In the genomic region with DNA sequence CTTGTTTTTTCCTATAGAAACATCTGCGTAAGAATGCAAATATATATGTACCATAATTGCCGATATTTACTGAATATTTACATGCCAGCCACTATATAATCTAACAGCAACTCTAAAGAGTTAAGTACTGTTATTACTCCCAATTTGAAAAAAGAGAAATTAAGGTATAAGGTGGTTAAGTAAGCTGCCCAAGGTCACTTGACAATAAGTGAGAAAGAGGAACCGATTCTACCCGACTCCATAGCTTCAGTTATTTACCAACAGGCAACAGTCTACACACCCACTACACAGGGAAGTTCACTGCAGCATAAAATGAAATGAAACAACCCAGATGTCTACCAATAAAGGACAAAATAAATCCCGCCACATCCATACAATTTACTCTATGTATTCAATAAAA, we compare ENCODE assay signal across 8 cellular contexts. TPM values are rescaled to one million over a fixed set of nuclear protein-coding genes. Genes with fewer than 3 reads are reported as not detected.
DNase-seq lines count a peak whose midpoint lies in the region; ATAC-seq and TF ChIP-seq lines count a peak whose summit lies in the region.

No MANE protein-coding gene starts in this region.

- H3K27ac ChIP-seq in heart left ventricle (peak overlapping the region in 5 of 12 donors; percentile 87 to 98 (median 95)), HEK293 (ENCODE audit: extremely low read depth, low read depth, low read length) (peak overlapping the region; percentile 84; the same call in 1 of the 2 replicates), MM.1S (ENCODE audit: low read length) (peak overlapping the region; percentile 85; the same call in 1 of the 2 replicates), suprapubic skin (peak overlapping the region; percentile 90), gastroesophageal sphincter (peak overlapping the region in 2 of 4 donors; percentile 91 to 92)

- no peak for TF ChIP-seq POLR2A in heart left ventricle (IDR thresholded peaks at IDR 0.05)
- TF ChIP-seq POLR2A in suprapubic skin (IDR thresholded peaks at IDR 0.05) = no peak
- no peak for TF ChIP-seq POLR2A in gastroesophageal sphincter (IDR thresholded peaks at IDR 0.05)

- H3K9me3 ChIP-seq in heart left ventricle (peaks cover 0 to under 1% (median 0%) of the 10 kb centered on the region in 12 donors), HEK293 (ENCODE audit: control insufficient read depth, insufficient read depth, low read depth, low read length) (no peaks in the 10 kb centered on the region), MM.1S (replicated peaks; ENCODE audit: insufficient read depth, low read length) (no peaks in the 10 kb centered on the region), iPS-18c (ENCODE audit: control insufficient read depth, insufficient read depth, low read length) (no peaks in the 10 kb centered on the region), suprapubic skin (no peaks in the 10 kb centered on the region), gastroesophageal sphincter (no peaks in the 10 kb centered on the region)

- H3K4me3 Mint-ChIP-seq in activated CD8-positive, alpha-beta T cell treated with anti-CD3 and anti-CD28 coated beads, Interleukin-2, amount 10 ng/mL, durations not matched to agents 7 days and 5 days = peak overlapping the region; percentile 84

- POLR2A ChIA-PET in HEK293 (lab: Yijun Ruan, JAX) = interaction anchor here (1.0 to 2.3 kb wide), 2 partner anchors 10 to 290 kb away, joined by 3 to 14 read pairs; a partner anchor contains a TSS
- POLR2A ChIA-PET in activated CD8-positive, alpha-beta T cell treated with anti-CD3 and anti-CD28 coated beads, Interleukin-2, amount 10 ng/mL, durations not matched to agents 7 days and 5 days (lab: Charles Lee) = interaction anchor here (1.1 to 2.8 kb wide), 3 partner anchors 117 to 355 kb away, joined by 10 to 18 read pairs (median 11); a partner anchor contains a TSS

- TF ChIP-seq CTCF in heart left ventricle (IDR thresholded peaks at IDR 0.05) = no peak
- no peak for TF ChIP-seq CTCF in HEK293 (tag by site-specific recombination; IDR thresholded peaks at IDR 0.05)
- TF ChIP-seq CTCF in MM.1S (IDR thresholded peaks at IDR 0.05; ENCODE audit: low read length) = no peak
- TF ChIP-seq CTCF in suprapubic skin (IDR thresholded peaks at IDR 0.05) = no peak
- TF ChIP-seq CTCF in gastroesophageal sphincter (IDR thresholded peaks at IDR 0.05) = no peak

- H3K9ac ChIP-seq in MM.1S (ENCODE audit: low read length) = peak overlapping the region; percentile 78; the same call in 1 of the 2 replicates

- H3K4me1 Mint-ChIP-seq in activated CD8-positive, alpha-beta T cell treated with anti-CD3 and anti-CD28 coated beads, Interleukin-2, amount 10 ng/mL, durations not matched to agents 7 days and 5 days (ENCODE audit: low read depth) = peaks cover 31% of the 10 kb centered on the region

- H3K36me3 ChIP-seq in heart left ventricle (no peaks in the 10 kb centered on the region), HEK293 (ENCODE audit: control insufficient read depth in 2 of 2, insufficient read depth in 1 of 2, low read length in 2 of 2) (no peaks in the 10 kb centered on the region; a peak in 2 of 3 replicates), MM.1S (replicated peaks; ENCODE audit: insufficient read depth, low read length) (no peaks in the 10 kb centered on the region), suprapubic skin (no peaks in the 10 kb centered on the region), gastroesophageal sphincter (no peaks in the 10 kb centered on the region)

- H2AFZ ChIP-seq in MM.1S (ENCODE audit: low read length) = no peak overlapping the region

- DNase-seq in heart left ventricle (no peak), left cardiac atrium (no peak), MM.1S (peak; percentile 59), suprapubic skin (ENCODE audit: low spot score in 2 of 2) (no peak)
- DNase-seq in activated CD8-positive, alpha-beta T cell treated with anti-CD3 and anti-CD28 coated beads, Interleukin-2, amount 10 ng/mL, durations not matched to agents 7 days and 5 days = no peak

- H3K4me2 ChIP-seq in MM.1S (ENCODE audit: low read depth, low read length) = peak overlapping the region; percentile 63

- intact Hi-C loops in heart left ventricle (cut with DNase I) (loop anchor here in 9 of 10 donors (2.0 to 10.0 kb wide), 9 partner anchors 115 to 355 kb away; a partner anchor contains a TSS), left cardiac atrium (cut with DNase I) (loop anchor here in 1 of 2 donors (5.0 kb wide), 1 partner anchor 340 kb away; no protein-coding TSS in a partner anchor)

- no peaks in the 10 kb centered on the region for H3K27me3 ChIP-seq in heart left ventricle
- no peaks in the 10 kb centered on the region for H3K27me3 ChIP-seq in MM.1S (replicated peaks; ENCODE audit: insufficient read depth, low read length)
- no peaks in the 10 kb centered on the region for H3K27me3 ChIP-seq in suprapubic skin
- no peaks in the 10 kb centered on the region for H3K27me3 ChIP-seq in gastroesophageal sphincter

- peaks cover 58% of the 10 kb centered on the region for H3K79me2 ChIP-seq in MM.1S (ENCODE audit: low read length)

- CTCF ChIA-PET in HEK293 (lab: Yijun Ruan, JAX) = interaction anchor here (0.7 to 1.9 kb wide), 6 partner anchors 7 to 288 kb away, joined by 3 to 5 read pairs (median 4); no protein-coding TSS in a partner anchor
- CTCF ChIA-PET in activated CD8-positive, alpha-beta T cell treated with anti-CD3 and anti-CD28 coated beads, Interleukin-2, amount 10 ng/mL, durations not matched to agents 7 days and 5 days (lab: Charles Lee) = interaction anchor here (1.1 to 1.9 kb wide), 4 partner anchors 16 to 166 kb away, joined by 3 to 8 read pairs (median 4); no protein-coding TSS in a partner anchor

- ATAC-seq in heart left ventricle (no peak), left cardiac atrium (no peak), gastroesophageal sphincter (no peak)
- no peak for ATAC-seq in activated CD8-positive, alpha-beta T cell treated with anti-CD3 and anti-CD28 coated beads, Interleukin-2, amount 10 ng/mL, durations not matched to agents 7 days and 5 days

- H3K4me3 ChIP-seq in heart left ventricle (peak overlapping the region; percentile 55 to 88 (median 78)), HEK293 (ENCODE audit: low read depth, low read length) (peak overlapping the region; percentile 83), MM.1S (ENCODE audit: low read length) (peak overlapping the region; percentile 76), iPS-18c (ENCODE audit: insufficient read depth, low read depth, low read length) (peak overlapping the region; percentile 78), suprapubic skin (peak overlapping the region; percentile 75), gastroesophageal sphincter (peak overlapping the region in 1 of 2 donors; percentile 65)

- H3F3A ChIP-seq in MM.1S (ENCODE audit: insufficient read depth, low read length) = peaks cover 7% of the 10 kb centered on the region; the same call in 1 of the 2 replicates

- peaks cover 0 to 65% (median 20%) of the 10 kb centered on the region in 12 donors for H3K4me1 ChIP-seq in heart left ventricle
- H3K4me1 ChIP-seq in HEK293 (ENCODE audit: control insufficient read depth, insufficient read depth, low read length) = peaks cover 5% of the 10 kb centered on the region; the same call in 1 of the 2 replicates
- H3K4me1 ChIP-seq in MM.1S (ENCODE audit: low read length) = peaks cover 7% of the 10 kb centered on the region
- H3K4me1 ChIP-seq in suprapubic skin = peaks cover 27% of the 10 kb centered on the region
- peaks cover 0 to 42% (median 0%) of the 10 kb centered on the region in 3 donors for H3K4me1 ChIP-seq in gastroesophageal sphincter

- no peaks in the 10 kb centered on the region for H3K27me3 Mint-ChIP-seq in activated CD8-positive, alpha-beta T cell treated with anti-CD3 and anti-CD28 coated beads, Interleukin-2, amount 10 ng/mL, durations not matched to agents 7 days and 5 days (ENCODE audit: low read depth)

- H3K27ac Mint-ChIP-seq in activated CD8-positive, alpha-beta T cell treated with anti-CD3 and anti-CD28 coated beads, Interleukin-2, amount 10 ng/mL, durations not matched to agents 7 days and 5 days = peak overlapping the region; percentile 81

- H3K9me3 Mint-ChIP-seq in activated CD8-positive, alpha-beta T cell treated with anti-CD3 and anti-CD28 coated beads, Interleukin-2, amount 10 ng/mL, durations not matched to agents 7 days and 5 days (ENCODE audit: insufficient read depth) = peaks cover 6% of the 10 kb centered on the region

- no peaks in the 10 kb centered on the region for H3K9me2 ChIP-seq in MM.1S (replicated peaks; ENCODE audit: insufficient read depth, low read length)

- peaks cover 9% of the 10 kb centered on the region for H3K36me3 Mint-ChIP-seq in activated CD8-positive, alpha-beta T cell treated with anti-CD3 and anti-CD28 coated beads, Interleukin-2, amount 10 ng/mL, durations not matched to agents 7 days and 5 days (ENCODE audit: low read depth)

- WGBS in heart left ventricle, 4 donors = 17 to 30% (median 25%) methylated on average over 5 of the region's 5 CpGs
- WGBS in suprapubic skin = 18% methylated on average over 5 of the region's 5 CpGs
- WGBS in gastroesophageal sphincter (ENCODE audit: low coverage in 1 of 2), 2 donors = 22 to 31% methylated on average over 5 of the region's 5 CpGs

- no peak for TF ChIP-seq EP300 in suprapubic skin (IDR thresholded peaks at IDR 0.05)
- no peak for TF ChIP-seq EP300 in gastroesophageal sphincter (IDR thresholded peaks at IDR 0.05)

- H4K20me1 ChIP-seq in MM.1S (ENCODE audit: insufficient read depth, low read length) = no peaks in the 10 kb centered on the region

TF ChIP-seq in HEK293, 187 proteins besides CTCF, POLR2A, EP300 and RAD21 (continues in another document):
- TF ChIP-seq MYNN (tag by site-specific recombination; IDR thresholded peaks at IDR 0.05; ENCODE audit: borderline replicate concordance) (no peak), ZNF433 (tag by site-specific recombination; IDR thresholded peaks at IDR 0.05; ENCODE audit: low read depth) (no peak), ZNF510 (tag by site-specific recombination; IDR thresholded peaks at IDR 0.05; ENCODE audit: insufficient replicate concordance) (no peak)

RNA-seq across cellular contexts. Expression of a gene that starts 1.1 kb away (rescaled TPM):
- total RNA-seq in heart left ventricle (10 to 100 TPM in 2 of 9 donors, 1 to 10 TPM in 7; 4.1 to 22.0 (median 7.1) TPM), left cardiac atrium (1 to 10 TPM; 7.1 to 9.1 TPM), suprapubic skin (10 to 100 TPM; 23.7 to 28.6 (median 27.2) TPM), gastroesophageal sphincter (10 to 100 TPM; 15.3 to 32.2 (median 17.5) TPM)
- 1 to 10 TPM; 3.4 to 3.7 TPM for polyA plus RNA-seq in heart left ventricle
- total RNA-seq in activated CD8-positive, alpha-beta T cell treated with anti-CD3 and anti-CD28 coated beads, Interleukin-2, amount 10 ng/mL, durations not matched to agents 7 days and 5 days = 10 to 100 TPM; 66.4 to 71.8 TPM
